Comparison of ENCODE assay signal across 17 cellular contexts in the genomic region with DNA sequence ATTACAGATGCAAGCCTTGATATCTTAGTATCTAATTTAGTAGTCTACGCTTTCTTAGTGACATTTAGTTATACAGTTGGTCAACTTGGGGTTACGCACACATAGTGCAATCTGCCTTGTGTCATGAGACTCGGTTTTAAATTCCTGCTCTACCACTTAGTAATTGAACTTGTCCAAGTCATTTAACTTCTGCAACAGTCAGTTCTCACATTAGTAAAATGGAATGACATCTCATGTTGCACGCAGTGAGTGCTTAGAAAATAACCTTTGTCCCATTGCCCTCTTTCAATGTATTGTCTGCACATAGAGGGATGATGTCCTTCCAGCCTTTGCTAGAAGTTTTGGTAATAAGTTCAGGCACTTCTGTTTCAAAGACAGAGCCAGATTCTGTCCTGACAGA. TPM values are rescaled to one million over a fixed set of nuclear protein-coding genes. Genes with fewer than 3 reads are reported as not detected.
DNase-seq lines count a peak whose midpoint lies in the region; ATAC-seq and TF ChIP-seq lines count a peak whose summit lies in the region.
"Had no signal": no experiment of that assay in that cellular context is flagged by ENCODE, and none has a peak within 500 bp of the region (broad histone marks: within the 10 kb centered on the region; RNA-seq: fewer than 3 reads in every experiment).

No MANE protein-coding gene starts in this region.

- POLR2A ChIA-PET in naive thymus-derived CD8-positive, alpha-beta T cell (lab: Charles Lee): no interaction called here

- H3K27me3 Mint-ChIP-seq in HFFc6 (ENCODE audit: insufficient read depth): no peaks in the 10 kb centered on the region
- peaks cover 0 to 11% (median 0%) of the 10 kb centered on the region in 5 donors for H3K27me3 Mint-ChIP-seq in naive thymus-derived CD8-positive, alpha-beta T cell
- H3K27me3 Mint-ChIP-seq: activated naive CD8-positive, alpha-beta T cell treated with anti-CD3 and anti-CD28 coated beads, Interleukin-2, amount 50 U/mL, for 24 hours had no signal

- H3K27ac Mint-ChIP-seq in HFFc6: peak overlapping the region; percentile 99
- no peak overlapping the region for H3K27ac Mint-ChIP-seq in naive thymus-derived CD8-positive, alpha-beta T cell
- H3K27ac Mint-ChIP-seq: activated naive CD8-positive, alpha-beta T cell treated with anti-CD3 and anti-CD28 coated beads, Interleukin-2, amount 50 U/mL, for 24 hours; activated T-helper 1 cell treated with anti-CD3 and anti-CD28 coated beads, Interleukin-12 subunit alpha, Interleukin-12 subunit beta, Interleukin-2, Interleukin-4 antibody, amounts not matched to agents 30 ng/mL and 10 ng/mL and 1 ng/mL, durations not matched to agents 14 hours and 24 hours and 36 hours; effector memory CD8-positive, alpha-beta T cell had no signal

- H3K36me3 Mint-ChIP-seq in HFFc6 (ENCODE audit: low read depth): peaks cover 12% of the 10 kb centered on the region
- no peaks in the 10 kb centered on the region for H3K36me3 Mint-ChIP-seq in naive thymus-derived CD8-positive, alpha-beta T cell

- H3K27me3 ChIP-seq in skeletal muscle satellite cell (ENCODE audit: control insufficient read depth, insufficient read depth, low read length): no peaks in the 10 kb centered on the region
- H3K27me3 ChIP-seq: BLaER1 treated with 17β-estradiol and CSF1 and Interleukin-3, amounts not matched to agents 10 nM and 100 nM had no signal

- no peaks in the 10 kb centered on the region for H3K9me3 ChIP-seq in skeletal muscle satellite cell (replicated peaks; ENCODE audit: low read length)
- H3K9me3 ChIP-seq: BLaER1 treated with 17β-estradiol and CSF1 and Interleukin-3, amounts not matched to agents 10 nM and 100 nM; thoracic aorta had no signal

- peak overlapping the region; percentile 82 for H3K9ac ChIP-seq in skeletal muscle satellite cell (ENCODE audit: low read depth, low read length)
- H3K9ac ChIP-seq: BLaER1 treated with 17β-estradiol and CSF1 and Interleukin-3, amounts not matched to agents 10 nM and 100 nM had no signal

- ATAC-seq in left lobe of liver: peak; percentile 69
- ATAC-seq in naive thymus-derived CD8-positive, alpha-beta T cell: no peak
- ATAC-seq: activated naive CD8-positive, alpha-beta T cell treated with anti-CD3 and anti-CD28 coated beads, Interleukin-2, amount 50 U/mL, for 24 hours; effector memory CD8-positive, alpha-beta T cell; Panc1 had no signal

- H3K4me3 ChIP-seq in skeletal muscle satellite cell (ENCODE audit: low read length): peak overlapping the region; percentile 12
- H3K4me3 ChIP-seq: BLaER1 treated with 17β-estradiol and CSF1 and Interleukin-3, amounts not matched to agents 10 nM and 100 nM; thoracic aorta had no signal

- no peaks in the 10 kb centered on the region for H3K36me3 ChIP-seq in skeletal muscle satellite cell (ENCODE audit: insufficient read depth, low read length)
- H3K36me3 ChIP-seq: BLaER1 treated with 17β-estradiol and CSF1 and Interleukin-3, amounts not matched to agents 10 nM and 100 nM; thoracic aorta; WERI-Rb-1 had no signal

- H3K4me1 ChIP-seq in skeletal muscle satellite cell (ENCODE audit: control insufficient read depth, insufficient read depth, low read length): peaks cover 34% of the 10 kb centered on the region

- peak overlapping the region; percentile 73 for H3K4me3 Mint-ChIP-seq in HFFc6
- no peak overlapping the region for H3K4me3 Mint-ChIP-seq in naive thymus-derived CD8-positive, alpha-beta T cell
- H3K4me3 Mint-ChIP-seq: activated naive CD8-positive, alpha-beta T cell treated with anti-CD3 and anti-CD28 coated beads, Interleukin-2, amount 50 U/mL, for 24 hours; activated T-helper 1 cell treated with anti-CD3 and anti-CD28 coated beads, Interleukin-12 subunit alpha, Interleukin-12 subunit beta, Interleukin-2, Interleukin-4 antibody, amounts not matched to agents 30 ng/mL and 10 ng/mL and 1 ng/mL, durations not matched to agents 14 hours and 24 hours and 36 hours; effector memory CD8-positive, alpha-beta T cell had no signal

- H3K4me2 ChIP-seq in skeletal muscle satellite cell (ENCODE audit: low read length): peak overlapping the region; percentile 70
- H3K4me2 ChIP-seq: BLaER1 treated with 17β-estradiol and CSF1 and Interleukin-3, amounts not matched to agents 10 nM and 100 nM had no signal

- TF ChIP-seq CTCF in HFFc6 (IDR thresholded peaks at IDR 0.05): no peak

- DNase-seq in HFFc6: peak; percentile 17
- DNase-seq in astrocyte of the hippocampus (ENCODE audit: low read depth, low spot score): peak; percentile 40
- DNase-seq in left lobe of liver (ENCODE audit: low spot score): no peak
- no peak for DNase-seq in NCI-H146 treated with DMSO at 0.1 percent for 48 hours (lab: John Stamatoyannopoulos, UW; ENCODE audit: unreplicated experiment)
- no peak for DNase-seq in AML-193 (lab: John Stamatoyannopoulos, UW)
- no peak for DNase-seq in naive thymus-derived CD8-positive, alpha-beta T cell
- no peak for DNase-seq in iPS-NIHi7 (ENCODE audit: extremely low spot score)
- DNase-seq: activated naive CD8-positive, alpha-beta T cell treated with anti-CD3 and anti-CD28 coated beads, Interleukin-2, amount 50 U/mL, for 24 hours; DMS153; effector memory CD8-positive, alpha-beta T cell; stimulated activated CD4-positive, alpha-beta T cell treated with anti-CD3 and anti-CD28 coated beads, Interleukin-4, amount 100 ng/mL, for 4 hours; WERI-Rb-1 had no signal

- peaks cover 5% of the 10 kb centered on the region; the same call in 1 of the 2 replicates for H3K9me3 Mint-ChIP-seq in HFFc6
- no peaks in the 10 kb centered on the region for H3K9me3 Mint-ChIP-seq in naive thymus-derived CD8-positive, alpha-beta T cell
- H3K9me3 Mint-ChIP-seq: activated naive CD8-positive, alpha-beta T cell treated with anti-CD3 and anti-CD28 coated beads, Interleukin-2, amount 50 U/mL, for 24 hours; activated T-helper 1 cell treated with anti-CD3 and anti-CD28 coated beads, Interleukin-12 subunit alpha, Interleukin-12 subunit beta, Interleukin-2, Interleukin-4 antibody, amounts not matched to agents 30 ng/mL and 10 ng/mL and 1 ng/mL, durations not matched to agents 14 hours and 24 hours and 36 hours; effector memory CD8-positive, alpha-beta T cell had no signal

- H3K4me1 Mint-ChIP-seq in HFFc6 (ENCODE audit: low read depth): peaks cover 66% of the 10 kb centered on the region
- H3K4me1 Mint-ChIP-seq in naive thymus-derived CD8-positive, alpha-beta T cell: no peaks in the 10 kb centered on the region
- H3K4me1 Mint-ChIP-seq: activated naive CD8-positive, alpha-beta T cell treated with anti-CD3 and anti-CD28 coated beads, Interleukin-2, amount 50 U/mL, for 24 hours had no signal

RNA-seq across cellular contexts. Expression of a gene that starts 48.6 kb away (rescaled TPM):
- total RNA-seq in HFFc6 (2021; fragmentation: NEBNext Ultra II Directional; extraction: Animal tissue kit (Norgen Biotek cat#: 25700)): under 1 TPM; 0.14 to 0.21 (median 0.19) TPM
- 4.3 TPM for total RNA-seq in left lobe of liver
- 1.0 and 1.3 TPM in 2 replicates for total RNA-seq in skeletal muscle satellite cell (2012; rRNA removed)
- total RNA-seq in naive thymus-derived CD8-positive, alpha-beta T cell: 1 to 10 TPM; 3.7 to 4.1 TPM
- under 1 TPM; 0.14 to 0.30 (median 0.28) TPM for polyA plus RNA-seq in naive thymus-derived CD8-positive, alpha-beta T cell

Comparison
In these comparisons a context has a peak if more than half of its experiments do, and no peak if none do; other contexts are left out.
1. DNase-seq: peak in HFFc6 (single experiment) and astrocyte of the hippocampus (single experiment); none in left lobe of liver (single experiment), NCI-H146 treated with DMSO at 0.1 percent for 48 hours (single experiment), AML-193 (0 of 2), naive thymus-derived CD8-positive, alpha-beta T cell (0 of 10) and iPS-NIHi7 (single experiment).